In the genomic region with DNA sequence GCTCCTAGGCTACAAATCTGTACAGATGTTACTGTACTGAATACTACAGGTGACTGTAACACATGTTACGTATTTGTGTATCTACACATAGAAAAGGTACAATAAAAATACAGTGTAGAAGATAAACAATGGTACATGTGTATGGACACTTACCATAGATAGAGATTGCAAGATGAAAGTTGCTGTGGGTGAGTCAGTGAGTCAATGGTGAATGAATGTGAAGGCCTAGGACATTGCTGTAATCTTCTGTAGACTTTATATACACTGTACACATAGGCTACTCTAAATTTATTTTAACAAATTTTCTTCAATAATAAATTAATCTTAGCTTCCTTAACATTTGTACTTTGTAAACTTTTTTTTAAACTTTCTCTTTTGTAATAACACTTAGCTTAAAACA, we compare ENCODE assay signal across 27 cellular contexts.
"Had no signal": no experiment of that assay in that cellular context is flagged by ENCODE, and none has a peak within 500 bp of the region (broad histone marks: within the 10 kb centered on the region; RNA-seq: fewer than 3 reads in every experiment).

No MANE protein-coding gene starts in this region.

- FAIRE-seq: astrocyte, TTC549 had no signal

- DNase-seq: activated B cell treated with CpG ODN at 0.5 μM for 24 hours; activated CD4-positive, alpha-beta T cell treated with anti-CD3 and anti-CD28 coated beads for 1 hour; activated CD4-positive, alpha-beta T cell treated with anti-CD3 and anti-CD28 coated beads, Interleukin-2, amount 10 ng/mL, durations not matched to agents 24 days and 14 days; activated CD4-positive, alpha-beta T cell treated with anti-CD3 and anti-CD28 coated beads, Interleukin-2, amount 50 U/mL, for 48 hours; activated CD8-positive, alpha-beta memory T cell treated with anti-CD3 and anti-CD28 coated beads, Interleukin-2, amount 10 ng/mL, durations not matched to agents 7 days and 5 days; activated effector memory CD4-positive, alpha-beta T cell treated with Interleukin-2 at 50 U/mL for 16 hours; activated naive CD4-positive, alpha-beta T cell; activated T-cell treated with anti-CD3 and anti-CD28 coated beads, Interleukin-2, amount 50 U/mL, for 24 hours; amniotic stem cell; Kasumi-1; NCI-H1092 treated with DMSO at 0.1 percent for 48 hours; NCI-H1417 treated with DMSO at 0.1 percent for 48 hours; NCI-H1694; NCI-H2029; NCI-H2107; NCI-H345; NCI-H510A; NCI-H526 treated with DMSO at 0.1 percent for 48 hours; NCI-H82; RPMI8226; T-cell; T-helper 2 cell; T1000 had no signal

- H3K27ac ChIP-seq: SK-N-MC had no signal

- H3K4me3 ChIP-seq: SK-N-MC had no signal

- ATAC-seq: activated CD8-positive, alpha-beta memory T cell treated with anti-CD3 and anti-CD28 coated beads, Interleukin-2, amount 10 ng/mL, durations not matched to agents 7 days and 5 days; Right ventricle myocardium inferior; T-cell had no signal
